22 cellular contexts compared by ENCODE assay signal in genomic region chr1:184020855-184021254, GRCh38. TPM values are rescaled to one million over a fixed set of nuclear protein-coding genes. Genes with fewer than 3 reads are reported as not detected.
DNase-seq lines count a peak whose midpoint lies in the region; ATAC-seq and TF ChIP-seq lines count a peak whose summit lies in the region.
"Had no signal": no experiment of that assay in that cellular context is flagged by ENCODE, and none has a peak within 500 bp of the region (broad histone marks: within the 10 kb centered on the region; RNA-seq: fewer than 3 reads in every experiment).

No MANE protein-coding gene starts in this region.

- peaks cover 3 to 5% of the 10 kb centered on the region in 2 donors for H3K4me1 Mint-ChIP-seq in natural killer cell treated with Interleukin-12 subunit alpha and Interleukin-12 subunit beta and Interleukin-15 and Interleukin-18, amount 100 ng/mL, for 72 hours (ENCODE audit: low read depth in 2 of 2)

- peak overlapping the region; percentile 40 for H4K91ac ChIP-seq in mesenchymal stem cell (ENCODE audit: low read length)

- H3K18ac ChIP-seq in mesenchymal stem cell (ENCODE audit: low read depth in 1 of 2, low read length in 2 of 2) = no peak overlapping the region

- no peak overlapping the region for H2BK15ac ChIP-seq in mesenchymal stem cell (ENCODE audit: low read depth, poor library complexity, severe bottlenecking)

- no peak overlapping the region for H2BK120ac ChIP-seq in mesenchymal stem cell (ENCODE audit: low read depth, low read length)

- in situ Hi-C loops in gastrocnemius medialis (cut with MboI; ENCODE audit: low sequenced_read_pairs in 4 of 4) = no loop called here

- no peaks in the 10 kb centered on the region for H3K36me3 Mint-ChIP-seq in natural killer cell treated with Interleukin-12 subunit alpha and Interleukin-12 subunit beta and Interleukin-15 and Interleukin-18, amount 100 ng/mL, for 72 hours

- no peak overlapping the region for H2AFZ ChIP-seq in mesenchymal stem cell (ENCODE audit: low read depth, low read length)
- H2AFZ ChIP-seq: GM23338, PC-9 had no signal

- TF ChIP-seq CTCF in heart right ventricle (IDR thresholded peaks at IDR 0.05) = no peak
- no peak for TF ChIP-seq CTCF in gastrocnemius medialis (IDR thresholded peaks at IDR 0.05 in 4 of 5, conservative IDR thresholded peaks at IDR 0.05 in 1 of 5)

- H3K4me3 ChIP-seq in heart right ventricle (no peak overlapping the region), mesenchymal stem cell (ENCODE audit: insufficient read depth in 1 of 2, low read depth in 1 of 2, low read length in 2 of 2) (no peak overlapping the region), gastrocnemius medialis (no peak overlapping the region)
- H3K4me3 ChIP-seq: GM12878, GM23338, PC-9, SJCRH30 had no signal

- H3K27ac ChIP-seq in heart right ventricle (peak overlapping the region in 6 of 10 donors; percentile 29 to 71 (median 43)), angular gyrus (ENCODE audit: low read depth, low read length) (peak overlapping the region; percentile 58), mesenchymal stem cell (ENCODE audit: low read length, poor library complexity, severe bottlenecking) (no peak overlapping the region), gastrocnemius medialis (peak overlapping the region in 3 of 4 donors; percentile 3 to 33 (median 33))
- H3K27ac ChIP-seq: PC-9, RWPE1, SJCRH30 had no signal

- no peak overlapping the region for H3K14ac ChIP-seq in mesenchymal stem cell (ENCODE audit: low read length in 2 of 2)

- DNase-seq in heart right ventricle (no peak), left ventricle myocardium superior (no peak), mesenchymal stem cell (no peak), gastrocnemius medialis (no peak)
- no peak for DNase-seq in natural killer cell treated with Interleukin-12 subunit alpha and Interleukin-12 subunit beta and Interleukin-15 and Interleukin-18, amount 100 ng/mL, for 72 hours (ENCODE audit: low spot score)
- DNase-seq: CD4-positive, alpha-beta T cell; DMS53; EL; HCEC 1CT; Karpas-422; NCI-H1417 treated with DMSO at 0.1 percent for 48 hours; NCI-H187 treated with DMSO at 0.1 percent for 48 hours; NCI-H524 treated with DMSO at 0.1 percent for 48 hours; PC-9; SJCRH30 had no signal

- H2AK5ac ChIP-seq in mesenchymal stem cell (ENCODE audit: low read length, severe bottlenecking) = no peak overlapping the region

- no peak overlapping the region for H3K4me3 Mint-ChIP-seq in natural killer cell treated with Interleukin-12 subunit alpha and Interleukin-12 subunit beta and Interleukin-15 and Interleukin-18, amount 100 ng/mL, for 72 hours
- H3K4me3 Mint-ChIP-seq: CD4-positive, alpha-beta T cell; GM23338 had no signal

- H3K23ac ChIP-seq in mesenchymal stem cell (ENCODE audit: low read length in 2 of 2) = no peak overlapping the region

- ATAC-seq in heart right ventricle (no peak), left ventricle myocardium superior (no peak), gastrocnemius medialis (peak in 1 of 2 donors; percentile 20), HG02870 (IDR thresholded peaks at IDR 0.05; ENCODE audit: unreplicated experiment) (no peak), HG02588 (IDR thresholded peaks at IDR 0.05; ENCODE audit: unreplicated experiment) (no peak)
- no peak for ATAC-seq in natural killer cell treated with Interleukin-12 subunit alpha and Interleukin-12 subunit beta and Interleukin-15 and Interleukin-18, amount 100 ng/mL, for 72 hours
- ATAC-seq: GM12878, GM23338 had no signal

- H3K9me3 ChIP-seq in heart right ventricle = no peaks in the 10 kb centered on the region
- H3K9me3 ChIP-seq in mesenchymal stem cell (ENCODE audit: control insufficient read depth, low read length) = no peaks in the 10 kb centered on the region
- H3K9me3 ChIP-seq in gastrocnemius medialis = no peaks in the 10 kb centered on the region
- H3K9me3 ChIP-seq: SJCRH30 had no signal

- H4K8ac ChIP-seq in mesenchymal stem cell (ENCODE audit: low read length) = no peak overlapping the region

- no peak overlapping the region for H3K4me2 ChIP-seq in mesenchymal stem cell (ENCODE audit: low read length, poor library complexity, severe bottlenecking)
- H3K4me2 ChIP-seq: GM23338, PC-9 had no signal

- H2BK5ac ChIP-seq in mesenchymal stem cell (ENCODE audit: low read depth, low read length, poor library complexity, severe bottlenecking) = no peak overlapping the region

- H3K27me3 Mint-ChIP-seq in natural killer cell treated with Interleukin-12 subunit alpha and Interleukin-12 subunit beta and Interleukin-15 and Interleukin-18, amount 100 ng/mL, for 72 hours = no peaks in the 10 kb centered on the region
- H3K27me3 Mint-ChIP-seq: CD4-positive, alpha-beta T cell had no signal

- no peak overlapping the region for H3K9ac ChIP-seq in mesenchymal stem cell (ENCODE audit: low read length)

- no peak for TF ChIP-seq POLR2A in gastrocnemius medialis (IDR thresholded peaks at IDR 0.05)

- WGBS in heart right ventricle, 2 donors = 57 to 66% methylated on average over 3 of the region's 3 CpGs
- 100% methylated on average over 2 of the region's 3 CpGs for WGBS in mesenchymal stem cell

- H3K79me1 ChIP-seq in mesenchymal stem cell (replicated peaks; ENCODE audit: low read length, poor library complexity, severe bottlenecking) = no peaks in the 10 kb centered on the region

- H3K27ac Mint-ChIP-seq in natural killer cell treated with Interleukin-12 subunit alpha and Interleukin-12 subunit beta and Interleukin-15 and Interleukin-18, amount 100 ng/mL, for 72 hours = no peak overlapping the region
- H3K27ac Mint-ChIP-seq: CD4-positive, alpha-beta T cell; GM23338 had no signal

- H3K4me1 ChIP-seq in heart right ventricle (peaks cover 0 to 56% (median 30%) of the 10 kb centered on the region in 9 donors), mesenchymal stem cell (ENCODE audit: control insufficient read depth, insufficient read depth, low read depth, low read length) (no peaks in the 10 kb centered on the region), gastrocnemius medialis (peaks cover 38 to 40% of the 10 kb centered on the region in 2 donors)

- intact Hi-C loops in heart right ventricle (cut with DNase I) = no loop called here
- intact Hi-C loops in left ventricle myocardium superior (cut with micrococcal nuclease) = no loop called here
- intact Hi-C loops in gastrocnemius medialis (cut with DNase I; ENCODE audit: low total_unique reads) = no loop called here

- H3K9me3 Mint-ChIP-seq in natural killer cell treated with Interleukin-12 subunit alpha and Interleukin-12 subunit beta and Interleukin-15 and Interleukin-18, amount 100 ng/mL, for 72 hours = no peaks in the 10 kb centered on the region
- H3K9me3 Mint-ChIP-seq: CD4-positive, alpha-beta T cell; GM23338 had no signal

- no peak overlapping the region for H3K4ac ChIP-seq in mesenchymal stem cell (ENCODE audit: low read depth in 1 of 2, low read length in 2 of 2)

- no peaks in the 10 kb centered on the region for H3K27me3 ChIP-seq in heart right ventricle
- H3K27me3 ChIP-seq in mesenchymal stem cell (ENCODE audit: control insufficient read depth in 1 of 2, insufficient read depth in 1 of 2, low read length in 2 of 2) = no peaks in the 10 kb centered on the region
- no peaks in the 10 kb centered on the region for H3K27me3 ChIP-seq in gastrocnemius medialis
- H3K27me3 ChIP-seq: SJCRH30 had no signal

- H3K36me3 ChIP-seq in heart right ventricle = no peaks in the 10 kb centered on the region
- H3K36me3 ChIP-seq in mesenchymal stem cell (ENCODE audit: control insufficient read depth in 1 of 2, insufficient read depth in 2 of 2, low read depth in 1 of 2, low read length in 2 of 2) = no peaks in the 10 kb centered on the region
- no peaks in the 10 kb centered on the region for H3K36me3 ChIP-seq in gastrocnemius medialis
- H3K36me3 ChIP-seq: SJCRH30 had no signal

- H2BK12ac ChIP-seq in mesenchymal stem cell (ENCODE audit: low read length in 2 of 2) = peak overlapping the region in 1 of 2 experiments; percentile 15

RNA-seq across cellular contexts. Expression of gene COLGALT2, which starts 16.7 kb away (rescaled TPM):
- total RNA-seq in heart right ventricle = 10 to 100 TPM in 1 of 10 donors, 1 to 10 TPM in 9; 1.7 to 10.9 (median 5.1) TPM
- polyA plus RNA-seq in heart right ventricle = 1 to 10 TPM; 1.4 to 2.2 TPM
- total RNA-seq in left ventricle myocardium superior = 5.4 TPM
- 2.2 TPM for polyA plus RNA-seq in mesenchymal stem cell (2013, experiment 1 of 2)
- 2.3 TPM for polyA plus RNA-seq in mesenchymal stem cell (2013, experiment 2 of 2)
- 1 to 10 TPM; 2.0 to 3.6 (median 3.2) TPM for total RNA-seq in gastrocnemius medialis
- total RNA-seq in natural killer cell treated with Interleukin-12 subunit alpha and Interleukin-12 subunit beta and Interleukin-15 and Interleukin-18, amount 100 ng/mL, for 72 hours = 1 to 10 TPM; 3.1 to 4.9 TPM
- total RNA-seq: HT-29 had no signal

RNA-seq across cellular contexts. Expression of gene TSEN15, which starts 30.7 kb away (rescaled TPM):
- total RNA-seq in heart right ventricle (10 to 100 TPM; 19.3 to 31.0 (median 25.2) TPM), left ventricle myocardium superior (27.2 TPM), gastrocnemius medialis (10 to 100 TPM; 22.8 to 69.6 (median 38.6) TPM)
- polyA plus RNA-seq in heart right ventricle = 10 to 100 TPM; 21.6 to 31.1 TPM
- polyA plus RNA-seq in mesenchymal stem cell (2013, experiment 1 of 2) = 32.4 TPM
- polyA plus RNA-seq in mesenchymal stem cell (2013, experiment 2 of 2) = 34.3 TPM
- 10 to 100 TPM; 40.2 to 42.6 TPM for total RNA-seq in natural killer cell treated with Interleukin-12 subunit alpha and Interleukin-12 subunit beta and Interleukin-15 and Interleukin-18, amount 100 ng/mL, for 72 hours
